In genomic region chr2:217994776-217995274, GRCh38 we compare ENCODE assay signal across 11 cellular contexts. TPM values are rescaled to one million over a fixed set of nuclear protein-coding genes. Genes with fewer than 3 reads are reported as not detected.
DNase-seq lines count a peak whose midpoint lies in the region; ATAC-seq lines count a peak whose summit lies in the region.
"Had no signal": no experiment of that assay in that cellular context is flagged by ENCODE, and none has a peak within 500 bp of the region (broad histone marks: within the 10 kb centered on the region; RNA-seq: fewer than 3 reads in every experiment).

No MANE protein-coding gene starts in this region.

- WGBS in mesodermal cell (ENCODE audit: insufficient coverage in 2 of 2), 2 experiments: 67 to 78% methylated on average over 2 to 3 of the region's 4 CpGs
- WGBS in aorta, 2 donors: 68 to 73% methylated on average over 4 of the region's 4 CpGs

- H3K9me3 ChIP-seq in mesodermal cell (ENCODE audit: control insufficient read depth, low read length) (no peaks in the 10 kb centered on the region), aorta (ENCODE audit: control insufficient read depth, low read length) (no peaks in the 10 kb centered on the region)
- no peaks in the 10 kb centered on the region for H3K9me3 ChIP-seq in naive thymus-derived CD4-positive, alpha-beta T cell (ENCODE audit: control insufficient read depth in 2 of 3, low read length in 3 of 3)
- H3K9me3 ChIP-seq: prostate gland had no signal

- H3K4me1 Mint-ChIP-seq in naive thymus-derived CD4-positive, alpha-beta T cell: peaks cover 0 to 2% (median 0%) of the 10 kb centered on the region in 7 donors

- POLR2A ChIA-PET in naive thymus-derived CD4-positive, alpha-beta T cell (lab: Charles Lee): no interaction called here

- H3K4me1 ChIP-seq in mesodermal cell (ENCODE audit: control insufficient read depth, insufficient read depth, low read length, poor library complexity, severe bottlenecking) (peaks cover 37% of the 10 kb centered on the region), aorta (ENCODE audit: control insufficient read depth in 1 of 2, insufficient read depth in 2 of 2, low read length in 2 of 2) (peaks cover 0 to 2% of the 10 kb centered on the region in 2 donors)
- no peaks in the 10 kb centered on the region for H3K4me1 ChIP-seq in naive thymus-derived CD4-positive, alpha-beta T cell (ENCODE audit: control insufficient read depth in 2 of 2, insufficient read depth in 2 of 2, low read length in 2 of 2)
- H3K4me1 ChIP-seq: prostate gland had no signal

- peaks cover 0 to 18% (median 8%) of the 10 kb centered on the region in 5 donors for H3K27me3 Mint-ChIP-seq in naive thymus-derived CD4-positive, alpha-beta T cell

- ATAC-seq in Right ventricle myocardium superior (ENCODE audit: poor library complexity) (peak; percentile 2), Right ventricle myocardium inferior (no peak), aorta (ENCODE audit: low FRiP score) (peak; percentile 19)
- no peak for ATAC-seq in naive thymus-derived CD4-positive, alpha-beta T cell

- CTCF ChIA-PET in naive thymus-derived CD4-positive, alpha-beta T cell (lab: Charles Lee): no interaction called here

- DNase-seq in Right ventricle myocardium superior (no peak), Right ventricle myocardium inferior (ENCODE audit: missing footprints) (no peak), dedifferentiated amniotic fluid mesenchymal stem cell (ENCODE audit: extremely low spot score) (peak; percentile 55), aorta (no peak), NCI-H1417 (lab: John Stamatoyannopoulos, UW) (no peak), NCI-H526 treated with DMSO at 0.1 percent for 48 hours (lab: John Stamatoyannopoulos, UW) (no peak)
- DNase-seq in naive thymus-derived CD4-positive, alpha-beta T cell: no peak
- DNase-seq: 8988T had no signal

- H3K4me3 ChIP-seq in mesodermal cell (ENCODE audit: extremely low read depth, insufficient read depth, low read length, poor library complexity, severe bottlenecking) (no peak overlapping the region), aorta (ENCODE audit: low read length in 2 of 2) (no peak overlapping the region)
- no peak overlapping the region for H3K4me3 ChIP-seq in naive thymus-derived CD4-positive, alpha-beta T cell (ENCODE audit: low read length)
- H3K4me3 ChIP-seq: prostate gland had no signal

- H3K9me3 Mint-ChIP-seq in naive thymus-derived CD4-positive, alpha-beta T cell: no peaks in the 10 kb centered on the region
- H3K9me3 Mint-ChIP-seq: T-helper 2 cell treated with Interferon-gamma antibody and Interleukin-4, amounts not matched to agents 5 μg/mL and 100 μg/mL, for 36 hours had no signal

- intact Hi-C loops in Right ventricle myocardium superior (cut with DNase I): loop anchor here (5.0 kb wide), 1 partner anchor 37 kb away; no protein-coding TSS in a partner anchor
- intact Hi-C loops in Right ventricle myocardium inferior (cut with DNase I): no loop called here
- intact Hi-C loops in aorta (cut with DNase I): loop anchor here in 1 of 2 donors (5.0 kb wide), 2 partner anchors 42 to 208 kb away; no protein-coding TSS in a partner anchor
- intact Hi-C loops in naive thymus-derived CD4-positive, alpha-beta T cell (cut with micrococcal nuclease): no loop called here

- H3K27ac Mint-ChIP-seq in naive thymus-derived CD4-positive, alpha-beta T cell: no peak overlapping the region
- H3K27ac Mint-ChIP-seq: T-helper 2 cell treated with Interferon-gamma antibody and Interleukin-4, amounts not matched to agents 5 μg/mL and 100 μg/mL, for 36 hours had no signal

- H3K27ac ChIP-seq in mesodermal cell (ENCODE audit: low read depth, low read length, severe bottlenecking): peak overlapping the region; percentile 84
- H3K27ac ChIP-seq in aorta (ENCODE audit: low read depth in 1 of 2, low read length in 2 of 2): no peak overlapping the region
- no peak overlapping the region for H3K27ac ChIP-seq in naive thymus-derived CD4-positive, alpha-beta T cell (ENCODE audit: low read depth, low read length)

- no peaks in the 10 kb centered on the region for H3K27me3 ChIP-seq in aorta (ENCODE audit: control insufficient read depth in 1 of 2, insufficient read depth in 2 of 2, low read length in 1 of 2)
- H3K27me3 ChIP-seq in naive thymus-derived CD4-positive, alpha-beta T cell (ENCODE audit: control insufficient read depth in 2 of 2, insufficient read depth in 2 of 2, low read length in 2 of 2): no peaks in the 10 kb centered on the region

- H3K36me3 Mint-ChIP-seq in naive thymus-derived CD4-positive, alpha-beta T cell: no peaks in the 10 kb centered on the region

- H3K36me3 ChIP-seq in mesodermal cell (ENCODE audit: control insufficient read depth, insufficient read depth, low read length): peaks cover 11% of the 10 kb centered on the region
- H3K36me3 ChIP-seq in aorta (ENCODE audit: control insufficient read depth in 1 of 2, insufficient read depth in 2 of 2, low read length in 1 of 2): no peaks in the 10 kb centered on the region
- no peaks in the 10 kb centered on the region for H3K36me3 ChIP-seq in naive thymus-derived CD4-positive, alpha-beta T cell (ENCODE audit: control insufficient read depth in 2 of 3, insufficient read depth in 3 of 3, low read length in 3 of 3)
- H3K36me3 ChIP-seq: prostate gland had no signal

- no peak overlapping the region for H3K4me3 Mint-ChIP-seq in naive thymus-derived CD4-positive, alpha-beta T cell
- H3K4me3 Mint-ChIP-seq: T-helper 2 cell treated with Interferon-gamma antibody and Interleukin-4, amounts not matched to agents 5 μg/mL and 100 μg/mL, for 36 hours had no signal

RNA-seq across cellular contexts. Expression of gene TNS1, which starts 8.0 kb away (rescaled TPM):
- 722 TPM for total RNA-seq in Right ventricle myocardium superior
- 705 TPM for total RNA-seq in Right ventricle myocardium inferior
- polyA plus RNA-seq in mesodermal cell (2013, experiment 1 of 2): 26.9 TPM
- 24.8 TPM for polyA plus RNA-seq in mesodermal cell (2013, experiment 2 of 2)
- total RNA-seq in aorta: 1,000 to 10,000 TPM; 1,456 to 1,949 TPM
- polyA plus RNA-seq in aorta: 100 to 1,000 TPM; 303 to 404 TPM
- total RNA-seq in naive thymus-derived CD4-positive, alpha-beta T cell: 1 to 10 TPM in 2 of 5 experiments, under 1 TPM in 3; 0.50 to 5.0 (median 0.81) TPM
- not detected for polyA plus RNA-seq in naive thymus-derived CD4-positive, alpha-beta T cell

Comparison
In these comparisons a context has a peak if more than half of its experiments do, and no peak if none do; other contexts are left out.
1. ATAC-seq: peak in Right ventricle myocardium superior (single experiment) and aorta (single experiment); none in Right ventricle myocardium inferior (single experiment) and naive thymus-derived CD4-positive, alpha-beta T cell (single experiment).
2. RNA of gene TNS1, which starts 8.0 kb away (total RNA-seq): 1,456 to 1,949 TPM in aorta, 722 TPM in Right ventricle myocardium superior (single experiment) and 705 TPM in Right ventricle myocardium inferior (single experiment); 0.50 to 5.0 TPM in naive thymus-derived CD4-positive, alpha-beta T cell; every median in the first group is over 100 times any median in the second.